Comparison of ENCODE assay signal across 8 cellular contexts in the genomic region with DNA sequence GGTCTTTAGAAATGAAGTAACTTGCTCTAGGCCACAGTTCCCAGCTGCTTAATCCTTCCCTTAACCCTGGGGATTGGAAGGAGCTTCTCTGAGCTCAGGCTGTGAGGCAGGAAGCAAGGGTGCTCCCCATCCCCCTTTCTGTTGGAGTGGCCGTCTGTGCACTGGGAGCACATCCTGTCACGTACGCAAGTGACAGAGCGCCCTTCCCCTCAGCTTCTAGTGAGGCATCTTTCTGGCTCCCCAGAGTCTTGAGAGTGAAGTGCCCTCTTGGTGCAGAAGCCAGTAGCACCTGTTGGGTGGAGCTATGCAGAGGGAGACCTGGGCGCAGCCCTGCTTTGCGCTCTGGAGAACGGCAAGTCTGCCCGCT. TPM values are rescaled to one million over a fixed set of nuclear protein-coding genes. Genes with fewer than 3 reads are reported as not detected.
DNase-seq lines count a peak whose midpoint lies in the region; ATAC-seq and TF ChIP-seq lines count a peak whose summit lies in the region.

No MANE protein-coding gene starts in this region.

- no peak overlapping the region for H3K4me3 Mint-ChIP-seq in nephron progenitor cell

- peak; percentile 27 for DNase-seq in activated T-cell treated with anti-CD3 and anti-CD28 coated beads, Interleukin-2, amount 50 U/mL, for 1 hour
- DNase-seq in nephron progenitor cell (no peak), GM03348 (ENCODE audit: low spot score) (no peak), cerebellar cortex (ENCODE audit: low spot score) (no peak), A172 (ENCODE audit: low spot score) (no peak), breast epithelium (ENCODE audit: low spot score in 2 of 2) (no peak)

- TF ChIP-seq POLR2A in breast epithelium (IDR thresholded peaks at IDR 0.05) = no peak

- intact Hi-C loops in breast epithelium (cut with DNase I; ENCODE audit: low total_unique reads) = no loop called here

- H3K36me3 Mint-ChIP-seq in nephron progenitor cell (ENCODE audit: low read depth) = peaks cover 63% of the 10 kb centered on the region

- no peak overlapping the region for H3K4me3 ChIP-seq in breast epithelium

- H3K27me3 ChIP-seq in breast epithelium = no peaks in the 10 kb centered on the region

- H3K9me3 ChIP-seq in breast epithelium = no peaks in the 10 kb centered on the region

- H3K4me1 ChIP-seq in breast epithelium = no peaks in the 10 kb centered on the region

- H3K36me3 ChIP-seq in breast epithelium = peaks cover 5% of the 10 kb centered on the region

- H3K27me3 Mint-ChIP-seq in nephron progenitor cell (ENCODE audit: low read depth, poor library complexity) = no peaks in the 10 kb centered on the region

- ATAC-seq in GM18858 (IDR thresholded peaks at IDR 0.05; ENCODE audit: unreplicated experiment) = peak; percentile 47
- peak; percentile 45 for ATAC-seq in HG02981 (IDR thresholded peaks at IDR 0.05; ENCODE audit: unreplicated experiment)

- peak overlapping the region; percentile 99 for H3K27ac Mint-ChIP-seq in nephron progenitor cell

- H3K27ac ChIP-seq in breast epithelium = no peak overlapping the region

- H3K9me3 Mint-ChIP-seq in nephron progenitor cell = peaks cover 18% of the 10 kb centered on the region

- TF ChIP-seq CTCF in nephron progenitor cell (IDR thresholded peaks at IDR 0.05) (no peak), breast epithelium (IDR thresholded peaks at IDR 0.05) (no peak)

- H3K4me1 Mint-ChIP-seq in nephron progenitor cell = peaks cover 27% of the 10 kb centered on the region

RNA-seq across cellular contexts. Expression of gene SHH, which starts 47.8 kb away (rescaled TPM):
- total RNA-seq in A172 (2014; rRNA removed; shearing (Covaris generic)) = 0.03 and 0.12 TPM in 2 replicates
- not detected for total RNA-seq in breast epithelium
